Comparison of ENCODE assay signal across 23 cellular contexts in the genomic region with DNA sequence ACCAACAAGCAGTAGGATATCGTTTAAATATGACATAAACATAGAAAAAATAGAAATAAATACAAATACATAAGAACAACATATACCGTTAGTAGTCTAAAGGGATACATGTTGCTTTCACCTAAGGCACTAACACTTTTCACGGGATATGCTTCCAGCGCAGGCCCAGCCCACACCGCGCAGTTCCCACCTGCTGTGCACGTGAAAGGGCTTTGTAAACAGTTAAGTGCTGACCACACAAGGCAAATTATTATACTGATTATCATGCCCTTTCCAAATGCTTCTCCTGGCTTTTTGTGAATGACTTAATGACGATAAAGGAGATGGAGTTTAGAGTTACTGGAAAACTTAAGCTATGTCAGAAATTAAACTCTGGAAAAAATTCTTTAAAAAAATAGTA. TPM values are rescaled to one million over a fixed set of nuclear protein-coding genes. Genes with fewer than 3 reads are reported as not detected.
DNase-seq lines count a peak whose midpoint lies in the region; ATAC-seq and TF ChIP-seq lines count a peak whose summit lies in the region.
"Had no signal": no experiment of that assay in that cellular context is flagged by ENCODE, and none has a peak within 500 bp of the region (broad histone marks: within the 10 kb centered on the region; RNA-seq: fewer than 3 reads in every experiment).

No MANE protein-coding gene starts in this region.

- H2AFZ ChIP-seq in OCI-LY3 (ENCODE audit: low read depth, low read length), result no peak overlapping the region

- no peak overlapping the region for H3K4me3 Mint-ChIP-seq in progenitor cell of endocrine pancreas (ENCODE audit: low read depth)
- H3K4me3 Mint-ChIP-seq: activated CD4-positive, alpha-beta T cell treated with anti-CD3 and anti-CD28 coated beads for 36 hours; activated T-helper 1 cell treated with anti-CD3 and anti-CD28 coated beads, Interleukin-12 subunit alpha, Interleukin-12 subunit beta, Interleukin-2, Interleukin-4 antibody, amounts not matched to agents 30 ng/mL and 10 ng/mL and 1 ng/mL, durations not matched to agents 14 hours and 24 hours and 36 hours; CD4-positive, alpha-beta memory T cell; stimulated activated naive CD8-positive, alpha-beta T cell treated with anti-CD3 and anti-CD28 coated beads, Interleukin-15, amount 100 ng/mL, for 72 hours had no signal

- peaks cover 15% of the 10 kb centered on the region for H3K4me1 ChIP-seq in HAP-1
- peaks cover 63% of the 10 kb centered on the region for H3K4me1 ChIP-seq in OCI-LY3 (ENCODE audit: low read length)

- H3K9me3 Mint-ChIP-seq in progenitor cell of endocrine pancreas (ENCODE audit: low read depth), result no peaks in the 10 kb centered on the region
- H3K9me3 Mint-ChIP-seq: activated naive CD4-positive, alpha-beta T cell treated with anti-CD3 and anti-CD28 coated beads, Interleukin-2, amount 50 U/mL, for 72 hours; activated T-helper 1 cell treated with anti-CD3 and anti-CD28 coated beads, Interleukin-12 subunit alpha, Interleukin-12 subunit beta, Interleukin-2, Interleukin-4 antibody, amounts not matched to agents 30 ng/mL and 10 ng/mL and 1 ng/mL, durations not matched to agents 14 hours and 24 hours and 36 hours; CD4-positive, alpha-beta memory T cell; stimulated activated naive CD8-positive, alpha-beta T cell treated with anti-CD3 and anti-CD28 coated beads, Interleukin-15, amount 100 ng/mL, for 72 hours had no signal

- DNase-seq in HAP-1 (ENCODE audit: low spot score in 2 of 2), result peak; percentile 75 to 83
- DNase-seq in NCI-H2227 (lab: John Stamatoyannopoulos, UW; ENCODE audit: unreplicated experiment), result peak; percentile 60
- DNase-seq in progenitor cell of endocrine pancreas (ENCODE audit: low spot score, unreplicated experiment), result no peak
- no peak for DNase-seq in activated gamma-delta T cell (lab: John Stamatoyannopoulos, UW)
- no peak for DNase-seq in NCI-H82 (lab: John Stamatoyannopoulos, UW)
- DNase-seq: activated CD4-positive, alpha-beta T cell treated with anti-CD3 and anti-CD28 coated beads for 36 hours; CD4-positive, alpha-beta memory T cell; effector CD4-positive, alpha-beta T cell; gastrocnemius medialis; IMR-90; retina; stimulated activated CD4-positive, alpha-beta T cell treated with anti-CD3 and anti-CD28 coated beads, Interleukin-4, amount 100 ng/mL, for 24 hours; stimulated activated naive CD8-positive, alpha-beta T cell treated with anti-CD3 and anti-CD28 coated beads, Interleukin-15, amount 100 ng/mL, for 72 hours; trophoblast cell had no signal

- no peaks in the 10 kb centered on the region for H3K27me3 ChIP-seq in HAP-1 (ENCODE audit: low read depth)
- no peaks in the 10 kb centered on the region for H3K27me3 ChIP-seq in OCI-LY3 (ENCODE audit: low read depth, low read length)
- H3K27me3 ChIP-seq: gastrocnemius medialis had no signal

- peaks cover 14% of the 10 kb centered on the region for H3K36me3 Mint-ChIP-seq in progenitor cell of endocrine pancreas (ENCODE audit: insufficient read depth)
- H3K36me3 Mint-ChIP-seq: activated naive CD4-positive, alpha-beta T cell treated with anti-CD3 and anti-CD28 coated beads, Interleukin-2, amount 50 U/mL, for 72 hours had no signal

- H3K27ac Mint-ChIP-seq in progenitor cell of endocrine pancreas, result peak overlapping the region; percentile 73
- H3K27ac Mint-ChIP-seq: activated CD4-positive, alpha-beta T cell treated with anti-CD3 and anti-CD28 coated beads for 36 hours; activated naive CD4-positive, alpha-beta T cell treated with anti-CD3 and anti-CD28 coated beads, Interleukin-2, amount 50 U/mL, for 72 hours; activated T-helper 1 cell treated with anti-CD3 and anti-CD28 coated beads, Interleukin-12 subunit alpha, Interleukin-12 subunit beta, Interleukin-2, Interleukin-4 antibody, amounts not matched to agents 30 ng/mL and 10 ng/mL and 1 ng/mL, durations not matched to agents 14 hours and 24 hours and 36 hours; CD4-positive, alpha-beta memory T cell; stimulated activated naive CD8-positive, alpha-beta T cell treated with anti-CD3 and anti-CD28 coated beads, Interleukin-15, amount 100 ng/mL, for 72 hours had no signal

- peak overlapping the region; percentile 72; the same call in 1 of the 2 replicates for H3K27ac ChIP-seq in OCI-LY3 (ENCODE audit: low read length)
- H3K27ac ChIP-seq: esophagus muscularis mucosa, gastrocnemius medialis had no signal

- no peaks in the 10 kb centered on the region for H3K27me3 Mint-ChIP-seq in progenitor cell of endocrine pancreas

- no peaks in the 10 kb centered on the region for H3K9me3 ChIP-seq in HAP-1
- H3K9me3 ChIP-seq in OCI-LY3 (ENCODE audit: insufficient read depth, low read length), result no peaks in the 10 kb centered on the region
- H3K9me3 ChIP-seq: esophagus muscularis mucosa, gastrocnemius medialis had no signal

- no peak overlapping the region for H3K9ac ChIP-seq in OCI-LY3 (ENCODE audit: low read length)

- H3K4me3 ChIP-seq in HAP-1 (no peak overlapping the region), OCI-LY3 (ENCODE audit: low read length) (no peak overlapping the region)
- H3K4me3 ChIP-seq: esophagus muscularis mucosa, gastrocnemius medialis had no signal

- ATAC-seq in GM19351 (IDR thresholded peaks at IDR 0.05; ENCODE audit: unreplicated experiment), result no peak
- ATAC-seq: activated CD4-positive, alpha-beta T cell treated with anti-CD3 and anti-CD28 coated beads for 36 hours; activated naive CD4-positive, alpha-beta T cell treated with anti-CD3 and anti-CD28 coated beads, Interleukin-2, amount 50 U/mL, for 72 hours; gastrocnemius medialis; Right ventricle myocardium inferior; stimulated activated naive CD8-positive, alpha-beta T cell treated with anti-CD3 and anti-CD28 coated beads, Interleukin-15, amount 100 ng/mL, for 72 hours had no signal

- no peak for TF ChIP-seq CTCF in OCI-LY3 (IDR thresholded peaks at IDR 0.05; ENCODE audit: low read depth, low read length)
- TF ChIP-seq CTCF in progenitor cell of endocrine pancreas (IDR thresholded peaks at IDR 0.05; ENCODE audit: unreplicated experiment), result no peak

- peaks cover 39% of the 10 kb centered on the region for H3K4me1 Mint-ChIP-seq in progenitor cell of endocrine pancreas (ENCODE audit: low read depth)

- in situ Hi-C loops in HAP-1 (cut with MboI; ENCODE audit: low sequenced_read_pairs), result no loop called here

- H3K79me2 ChIP-seq in OCI-LY3 (ENCODE audit: low read length), result no peaks in the 10 kb centered on the region

- no peaks in the 10 kb centered on the region for H4K20me1 ChIP-seq in OCI-LY3 (ENCODE audit: insufficient read depth, low read length)

- peaks cover 6% of the 10 kb centered on the region; the same call in 1 of the 2 replicates for H3K36me3 ChIP-seq in HAP-1 (replicated peaks)
- peaks cover 22% of the 10 kb centered on the region for H3K36me3 ChIP-seq in OCI-LY3 (replicated peaks; ENCODE audit: low read depth, low read length)
- H3K36me3 ChIP-seq: gastrocnemius medialis had no signal

- no peak overlapping the region for H3K4me2 ChIP-seq in OCI-LY3 (ENCODE audit: low read length)

RNA-seq across cellular contexts. Expression of a gene that starts 11.3 kb away (rescaled TPM):
- total RNA-seq in progenitor cell of endocrine pancreas, result 0.13 and 0.26 TPM in 2 replicates
- total RNA-seq: activated CD4-positive, alpha-beta T cell treated with anti-CD3 and anti-CD28 coated beads for 36 hours; activated naive CD4-positive, alpha-beta T cell treated with anti-CD3 and anti-CD28 coated beads, Interleukin-2, amount 50 U/mL, for 72 hours; activated T-helper 1 cell treated with anti-CD3 and anti-CD28 coated beads, Interleukin-12 subunit alpha, Interleukin-12 subunit beta, Interleukin-2, Interleukin-4 antibody, amounts not matched to agents 30 ng/mL and 10 ng/mL and 1 ng/mL, durations not matched to agents 14 hours and 24 hours and 36 hours; astrocyte; CD4-positive, alpha-beta memory T cell; IMR-90; lung microvascular endothelial cell; MCF 10A had no signal

RNA-seq across cellular contexts. Expression of a gene that starts 32.9 kb away (rescaled TPM):
- total RNA-seq in progenitor cell of endocrine pancreas, result 19.6 and 21.2 TPM in 2 replicates
- total RNA-seq: IMR-90 had no signal

RNA-seq across cellular contexts. Expression of a gene that starts 42.3 kb away (rescaled TPM):
- 0.62 and 0.84 TPM in 2 replicates for total RNA-seq in progenitor cell of endocrine pancreas
- total RNA-seq: activated CD4-positive, alpha-beta T cell treated with anti-CD3 and anti-CD28 coated beads for 36 hours; activated naive CD4-positive, alpha-beta T cell treated with anti-CD3 and anti-CD28 coated beads, Interleukin-2, amount 50 U/mL, for 72 hours; activated T-helper 1 cell treated with anti-CD3 and anti-CD28 coated beads, Interleukin-12 subunit alpha, Interleukin-12 subunit beta, Interleukin-2, Interleukin-4 antibody, amounts not matched to agents 30 ng/mL and 10 ng/mL and 1 ng/mL, durations not matched to agents 14 hours and 24 hours and 36 hours; CD4-positive, alpha-beta memory T cell; IMR-90; lung microvascular endothelial cell had no signal

Comparison
In these comparisons a context has a peak if more than half of its experiments do, and no peak if none do; other contexts are left out.
1. DNase-seq: peak in HAP-1 (2 of 2) and NCI-H2227 (single experiment); none in progenitor cell of endocrine pancreas (single experiment), activated gamma-delta T cell (single experiment) and NCI-H82 (single experiment).